ENCODE assay signal across 8 cellular contexts in the genomic region with DNA sequence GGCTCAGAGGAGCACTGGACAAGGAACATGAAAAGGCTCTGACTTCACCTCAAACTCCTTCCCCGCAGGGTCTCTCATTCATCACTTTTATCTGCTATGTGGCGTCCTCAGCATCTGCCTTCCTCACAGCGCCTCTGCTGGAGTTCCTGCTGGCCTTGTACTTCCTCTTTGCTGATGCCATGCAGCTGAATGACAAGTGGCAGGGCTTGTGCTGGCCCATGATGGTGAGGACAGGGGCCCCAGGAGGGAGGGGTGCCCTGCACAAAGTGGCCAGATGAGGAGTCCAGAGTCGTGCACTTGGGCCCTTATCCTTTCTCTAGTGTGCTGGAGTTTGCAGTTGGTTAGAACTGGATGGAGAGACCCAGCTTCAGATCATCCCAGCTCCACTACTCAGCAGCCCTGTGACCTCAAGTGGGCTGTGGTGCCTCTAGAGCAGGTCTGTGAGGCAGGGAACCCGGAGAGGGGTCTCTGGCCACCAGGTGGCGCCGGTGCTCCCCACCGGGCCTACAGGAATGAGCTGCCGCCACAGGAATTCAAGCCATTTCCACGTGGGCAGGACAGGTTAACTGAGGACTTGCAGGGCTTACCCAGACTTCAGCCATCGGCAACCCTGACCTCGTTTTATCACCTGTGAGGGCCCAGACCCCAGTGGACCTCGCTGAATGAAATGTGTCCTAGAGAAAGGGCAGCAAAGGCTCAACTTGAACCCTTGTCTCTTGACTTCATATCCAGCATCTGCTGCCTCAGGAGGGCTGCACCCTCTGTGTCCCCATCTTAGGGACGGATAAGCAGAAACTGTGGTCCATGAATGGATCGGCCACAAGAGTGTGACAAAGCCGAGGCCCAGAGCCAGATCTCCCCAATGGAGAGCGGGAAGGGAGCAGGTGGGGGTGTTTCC. TPM values are rescaled to one million over a fixed set of nuclear protein-coding genes. Genes with fewer than 3 reads are reported as not detected.
DNase-seq lines count a peak whose midpoint lies in the region; ATAC-seq and TF ChIP-seq lines count a peak whose summit lies in the region.

No MANE protein-coding gene starts in this region.

- peak overlapping the region; percentile 20 for H3K4me2 ChIP-seq in osteoblast (ENCODE audit: insufficient read depth, low read length)

- H3K79me2 ChIP-seq in osteoblast (ENCODE audit: insufficient read depth, low read length), result peaks cover 29% of the 10 kb centered on the region

- H3K4me1 ChIP-seq in SJCRH30 (peaks cover 7% of the 10 kb centered on the region; the same call in 1 of the 2 replicates), gastroesophageal sphincter (peaks cover 0 to 50% (median 17%) of the 10 kb centered on the region in 3 donors), osteoblast (ENCODE audit: insufficient read depth, low read length) (peaks cover 21% of the 10 kb centered on the region), thoracic aorta (ENCODE audit: control insufficient read depth in 1 of 2, low read depth in 2 of 2) (peaks cover 9 to 25% of the 10 kb centered on the region in 2 donors)

- H3K9me3 ChIP-seq in AG04450 (ENCODE audit: control insufficient read depth, insufficient read depth, low read length) (peaks cover 4% of the 10 kb centered on the region; the same call in 1 of the 2 replicates), SJCRH30 (replicated peaks) (no peaks in the 10 kb centered on the region), gastroesophageal sphincter (no peaks in the 10 kb centered on the region), osteoblast (ENCODE audit: low read depth, low read length) (no peaks in the 10 kb centered on the region), thoracic aorta (no peaks in the 10 kb centered on the region)

- TF ChIP-seq CTCF in AG04450 (IDR thresholded peaks at IDR 0.05; ENCODE audit: low read depth, low read length) (peak; percentile 94), gastroesophageal sphincter (IDR thresholded peaks at IDR 0.05) (peak in 3 of 4 experiments; percentile 81 to 95 (median 85)), osteoblast (IDR thresholded peaks at IDR 0.05; ENCODE audit: extremely low read depth, low read depth, low read length) (peak; percentile 96), thoracic aorta (IDR thresholded peaks at IDR 0.05) (peak; percentile 91)

- H3K27ac ChIP-seq in AG04450 (ENCODE audit: low read depth, low read length), result peak overlapping the region; percentile 57
- peak overlapping the region; percentile 29; the same call in 1 of the 2 replicates for H3K27ac ChIP-seq in SJCRH30
- H3K27ac ChIP-seq in gastroesophageal sphincter, result peak overlapping the region in 1 of 4 donors; percentile 54
- H3K27ac ChIP-seq in osteoblast (ENCODE audit: low read depth, low read length), result peak overlapping the region; percentile 37
- no peak overlapping the region for H3K27ac ChIP-seq in thoracic aorta

- CTCF ChIA-PET in AG04450 (lab: Charles Lee), result interaction anchor here (0.6 to 3.7 kb wide), 52 partner anchors 10 to 277 kb away, joined by 3 to 59 read pairs (median 4); a partner anchor contains a TSS

- ATAC-seq in GM18867 (IDR thresholded peaks at IDR 0.05; ENCODE audit: unreplicated experiment) (peak; percentile 43), gastroesophageal sphincter (peak; percentile 69), thoracic aorta (ENCODE audit: insufficient number of reproducible peaks, low FRiP score, low read depth) (peak; percentile 57)

- H3K4me3 ChIP-seq in AG04450 (ENCODE audit: low read depth, low read length) (no peak overlapping the region; the same call in 1 of the 2 replicates), SJCRH30 (no peak overlapping the region), gastroesophageal sphincter (no peak overlapping the region), osteoblast (ENCODE audit: insufficient read depth, low read length) (no peak overlapping the region), thoracic aorta (no peak overlapping the region)

- DNase-seq in AG04450 (ENCODE audit: low read depth, low spot score) (peak; percentile 71), KG1 (lab: John Stamatoyannopoulos, UW) (peak; percentile 64), SJCRH30 (peak; percentile 92 to 94), activated gamma-delta T cell (lab: John Stamatoyannopoulos, UW) (peak; percentile 59), osteoblast (ENCODE audit: insufficient read length, low spot score, missing footprints) (peak; percentile 99), thoracic aorta (ENCODE audit: low spot score) (peak; percentile 51)

- H3K27me3 ChIP-seq in AG04450 (ENCODE audit: control insufficient read depth, insufficient read depth, low read length) (no peaks in the 10 kb centered on the region), SJCRH30 (no peaks in the 10 kb centered on the region), gastroesophageal sphincter (peaks cover 21% of the 10 kb centered on the region), osteoblast (ENCODE audit: insufficient read depth, low read length) (no peaks in the 10 kb centered on the region), thoracic aorta (replicated peaks; ENCODE audit: insufficient read depth) (no peaks in the 10 kb centered on the region)

- POLR2A ChIA-PET in AG04450 (lab: Yijun Ruan, JAX), result interaction anchor here (0.8 to 1.0 kb wide), 2 partner anchors 10 to 52 kb away, joined by 3 read pairs; no protein-coding TSS in a partner anchor

- no peak for TF ChIP-seq POLR2A in gastroesophageal sphincter (IDR thresholded peaks at IDR 0.05)

- no peak overlapping the region for H2AFZ ChIP-seq in osteoblast (ENCODE audit: low read length)

- H4K20me1 ChIP-seq in osteoblast (ENCODE audit: insufficient read depth, low read length), result peaks cover 10% of the 10 kb centered on the region

- 38% methylated on average over 3 of the region's 17 CpGs; no CpG with 5 or more reads in 1 of the 2 donors for WGBS in gastroesophageal sphincter (ENCODE audit: low coverage in 1 of 2), 2 donors

- H3K36me3 ChIP-seq in SJCRH30 (peaks cover 45% of the 10 kb centered on the region), gastroesophageal sphincter (peaks cover 0 to 46% of the 10 kb centered on the region in 2 donors), osteoblast (ENCODE audit: insufficient read depth, low read length) (peaks cover 34% of the 10 kb centered on the region), thoracic aorta (peaks cover 14% of the 10 kb centered on the region)

- TF ChIP-seq EP300 in gastroesophageal sphincter (IDR thresholded peaks at IDR 0.05), result no peak

RNA-seq across cellular contexts. Expression of a gene that starts 4.0 kb away (rescaled TPM):
- 31.6 and 33.5 TPM in 2 replicates for polyA plus RNA-seq in AG04450 (2011; rRNA removed)
- 31.5 and 41.0 TPM in 2 replicates for polyA minus RNA-seq in AG04450 (2011; rRNA and poly(A)+ RNA removed)
- 52.8 and 53.9 TPM in 2 replicates for total RNA-seq in SJCRH30 (2014; rRNA removed; shearing (Covaris generic))
- 10 to 100 TPM; 15.7 to 24.9 (median 19.3) TPM for total RNA-seq in gastroesophageal sphincter
- total RNA-seq in osteoblast, result 24.6 and 29.8 TPM in 2 replicates
- total RNA-seq in thoracic aorta, result 10 to 100 TPM; 16.6 to 20.7 TPM

RNA-seq across cellular contexts. Expression of a gene that starts 29.2 kb away (rescaled TPM):
- polyA plus RNA-seq in AG04450 (2011; rRNA removed), result not detected in 2 replicates
- not detected in 2 replicates for polyA minus RNA-seq in AG04450 (2011; rRNA and poly(A)+ RNA removed)
- 5.4 and 6.2 TPM in 2 replicates for total RNA-seq in SJCRH30 (2014; rRNA removed; shearing (Covaris generic))
- total RNA-seq in gastroesophageal sphincter (not detected), osteoblast (not detected in 2 replicates), thoracic aorta (1 to 10 TPM in 1 of 2 donors, not detected in 1; 1.7 TPM)

RNA-seq across cellular contexts. Expression of a gene that starts 42.3 kb away (rescaled TPM):
- polyA plus RNA-seq in AG04450 (2011; rRNA removed), result 1.6 and 1.7 TPM in 2 replicates
- 2.2 and 3.2 TPM in 2 replicates for polyA minus RNA-seq in AG04450 (2011; rRNA and poly(A)+ RNA removed)
- total RNA-seq in SJCRH30 (2014; rRNA removed; shearing (Covaris generic)), result 6.6 and 8.2 TPM in 2 replicates
- total RNA-seq in gastroesophageal sphincter, result under 1 TPM in 1 of 4 donors, not detected in 3; 0.89 TPM
- 4.0 and 4.1 TPM in 2 replicates for total RNA-seq in osteoblast
- total RNA-seq in thoracic aorta, result 1 to 10 TPM in 1 of 2 donors, under 1 TPM in 1; 0.81 to 7.5 TPM

RNA-seq across cellular contexts. Expression of a gene that starts 56.1 kb away (rescaled TPM):
- 52.6 and 56.2 TPM in 2 replicates for polyA plus RNA-seq in AG04450 (2011; rRNA removed)
- polyA minus RNA-seq in AG04450 (2011; rRNA and poly(A)+ RNA removed), result 23.2 and 25.6 TPM in 2 replicates
- total RNA-seq in SJCRH30 (2014; rRNA removed; shearing (Covaris generic)), result 121 and 127 TPM in 2 replicates
- total RNA-seq in gastroesophageal sphincter, result 10 to 100 TPM; 13.1 to 31.5 (median 17.9) TPM
- total RNA-seq in osteoblast, result 46.0 and 48.9 TPM in 2 replicates
- 10 to 100 TPM; 23.4 to 39.8 TPM for total RNA-seq in thoracic aorta

RNA-seq across cellular contexts. Expression of a gene that starts 58.6 kb away (rescaled TPM):
- polyA plus RNA-seq in AG04450 (2011; rRNA removed), result 33.3 and 34.2 TPM in 2 replicates
- 41.1 and 42.9 TPM in 2 replicates for polyA minus RNA-seq in AG04450 (2011; rRNA and poly(A)+ RNA removed)
- total RNA-seq in SJCRH30 (2014; rRNA removed; shearing (Covaris generic)), result 14.8 and 16.0 TPM in 2 replicates
- 10 to 100 TPM; 32.7 to 42.8 (median 37.0) TPM for total RNA-seq in gastroesophageal sphincter
- 73.5 and 81.3 TPM in 2 replicates for total RNA-seq in osteoblast
- total RNA-seq in thoracic aorta, result 10 to 100 TPM; 41.7 to 55.5 TPM

Comparison
In these comparisons a context has a peak if more than half of its experiments do, and no peak if none do; other contexts are left out.
1. H3K27ac ChIP-seq: peak in AG04450 (single experiment), SJCRH30 (single experiment) and osteoblast (single experiment); none in thoracic aorta (0 of 2).
2. Peak in every context shown above with its lines, with median percentiles within 50 percentile points of each other: DNase-seq, CTCF ChIP-seq and ATAC-seq.